ENCODE assay signal across 11 cellular contexts in the genomic region with DNA sequence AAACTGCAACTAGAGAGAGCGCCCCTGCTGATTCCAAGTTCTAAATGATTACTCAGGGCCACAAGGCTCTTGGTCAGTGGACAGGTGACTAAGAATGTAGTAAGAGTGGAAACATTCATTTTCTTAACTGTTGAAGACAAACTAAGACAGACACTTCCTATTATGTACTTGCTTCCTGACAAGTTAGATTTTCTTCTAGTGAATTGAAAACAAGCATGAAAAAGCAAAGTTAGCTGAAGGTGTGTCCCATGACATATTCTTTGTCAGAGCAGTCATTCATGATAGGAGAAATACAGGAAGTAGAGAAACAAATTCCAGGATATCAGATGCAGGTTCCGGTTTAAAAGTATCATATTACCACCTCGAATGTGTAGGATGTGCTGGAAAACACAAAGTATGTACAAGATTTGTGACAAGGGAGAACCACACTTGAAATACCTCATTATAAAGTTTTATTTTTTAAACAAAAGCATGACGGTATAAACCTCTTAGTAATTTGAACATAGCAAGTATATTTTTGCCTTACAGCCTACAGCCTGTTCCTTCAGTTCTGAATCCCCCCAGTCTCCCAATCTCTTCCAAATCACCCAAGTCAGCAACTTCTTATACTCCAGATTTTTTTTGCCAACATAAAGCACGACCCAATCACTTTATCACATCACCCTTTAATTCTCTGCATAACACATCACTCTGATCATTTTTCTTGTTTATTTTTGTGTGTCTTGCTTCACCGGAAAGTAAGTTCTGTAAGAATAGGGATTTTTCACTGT. TPM values are rescaled to one million over a fixed set of nuclear protein-coding genes. Genes with fewer than 3 reads are reported as not detected.
DNase-seq lines count a peak whose midpoint lies in the region; ATAC-seq and TF ChIP-seq lines count a peak whose summit lies in the region.
"Had no signal": no experiment of that assay in that cellular context is flagged by ENCODE, and none has a peak within 500 bp of the region (broad histone marks: within the 10 kb centered on the region; RNA-seq: fewer than 3 reads in every experiment).

No MANE protein-coding gene starts in this region.

- H3K4me1 Mint-ChIP-seq in brain: peaks cover 93% of the 10 kb centered on the region

- H3K9me3 ChIP-seq in cardiac muscle cell (ENCODE audit: low read depth): no peaks in the 10 kb centered on the region
- no peaks in the 10 kb centered on the region for H3K9me3 ChIP-seq in lower lobe of right lung

- peaks cover 40% of the 10 kb centered on the region for H3K36me3 Mint-ChIP-seq in brain

- intact Hi-C loops in cardiac septum (cut with DNase I): no loop called here
- intact Hi-C loops in lower lobe of right lung (cut with DNase I): no loop called here

- ATAC-seq in lower lobe of right lung (peak; percentile 7 to 28), GM21447 (IDR thresholded peaks at IDR 0.05; ENCODE audit: unreplicated experiment) (no peak)

- peaks cover 59% of the 10 kb centered on the region for H3K4me1 ChIP-seq in cardiac muscle cell (ENCODE audit: low read depth)
- peaks cover 97% of the 10 kb centered on the region for H3K4me1 ChIP-seq in lower lobe of right lung

- H3K4me3 ChIP-seq in cardiac muscle cell (no peak overlapping the region), lower lobe of right lung (no peak overlapping the region)

- no peaks in the 10 kb centered on the region for H3K9me3 Mint-ChIP-seq in brain
- H3K9me3 Mint-ChIP-seq: activated CD4-positive, alpha-beta T cell treated with anti-CD3 and anti-CD28 coated beads, Interleukin-2, amount 10 ng/mL, durations not matched to agents 24 days and 14 days; central memory CD8-positive, alpha-beta T cell had no signal

- H3K27ac Mint-ChIP-seq in brain: peak overlapping the region in 3 of 5 experiments; percentile 49 to 86 (median 77)
- H3K27ac Mint-ChIP-seq: activated CD4-positive, alpha-beta T cell treated with anti-CD3 and anti-CD28 coated beads, Interleukin-2, amount 10 ng/mL, durations not matched to agents 24 days and 14 days had no signal

- H3K27ac ChIP-seq in cardiac muscle cell: peak overlapping the region; percentile 62
- H3K27ac ChIP-seq in lower lobe of right lung: no peak overlapping the region

- no peaks in the 10 kb centered on the region for H3K27me3 Mint-ChIP-seq in brain
- H3K27me3 Mint-ChIP-seq: central memory CD8-positive, alpha-beta T cell had no signal

- DNase-seq in cardiac muscle cell (ENCODE audit: low read depth in 1 of 2, low spot score in 1 of 2): no peak
- DNase-seq in cardiac septum (ENCODE audit: low spot score): no peak
- no peak for DNase-seq in lower lobe of right lung
- DNase-seq in SKM-1 (lab: John Stamatoyannopoulos, UW; ENCODE audit: unreplicated experiment): no peak
- no peak for DNase-seq in GM19240 (ENCODE audit: insufficient read length, low spot score)
- no peak for DNase-seq in HK-2 (ENCODE audit: unreplicated experiment)
- DNase-seq: activated CD4-positive, alpha-beta T cell treated with anti-CD3 and anti-CD28 coated beads, Interleukin-2, amount 10 ng/mL, durations not matched to agents 24 days and 14 days; NCI-H748 treated with DMSO at 0.1 percent for 48 hours had no signal

- no peak for TF ChIP-seq CTCF in cardiac muscle cell (IDR thresholded peaks at IDR 0.05; ENCODE audit: low read depth, low read length)
- no peak for TF ChIP-seq CTCF in brain (conservative IDR thresholded peaks at IDR 0.05)
- TF ChIP-seq CTCF in lower lobe of right lung (IDR thresholded peaks at IDR 0.05): no peak

- peak overlapping the region in 2 of 5 experiments; percentile 7 to 14 for H3K4me3 Mint-ChIP-seq in brain
- H3K4me3 Mint-ChIP-seq: activated CD4-positive, alpha-beta T cell treated with anti-CD3 and anti-CD28 coated beads, Interleukin-2, amount 10 ng/mL, durations not matched to agents 24 days and 14 days; central memory CD8-positive, alpha-beta T cell had no signal

- H3K36me3 ChIP-seq in cardiac muscle cell (no peaks in the 10 kb centered on the region), lower lobe of right lung (no peaks in the 10 kb centered on the region)

- H3K27me3 ChIP-seq in cardiac muscle cell (no peaks in the 10 kb centered on the region), lower lobe of right lung (ENCODE audit: low read depth) (no peaks in the 10 kb centered on the region)

RNA-seq across cellular contexts. Expression of a gene that starts 6.2 kb away (rescaled TPM):
- total RNA-seq in cardiac muscle cell (302 and 316 TPM in 2 replicates), cardiac septum (101 TPM), lower lobe of right lung (292 TPM)
- polyA plus RNA-seq in cardiac muscle cell (411 and 427 TPM in 2 replicates), brain (ENCODE audit: insufficient read depth, low read depth, low replicate concordance) (206 TPM)
